Comparison of ENCODE assay signal across 20 cellular contexts in the genomic region with DNA sequence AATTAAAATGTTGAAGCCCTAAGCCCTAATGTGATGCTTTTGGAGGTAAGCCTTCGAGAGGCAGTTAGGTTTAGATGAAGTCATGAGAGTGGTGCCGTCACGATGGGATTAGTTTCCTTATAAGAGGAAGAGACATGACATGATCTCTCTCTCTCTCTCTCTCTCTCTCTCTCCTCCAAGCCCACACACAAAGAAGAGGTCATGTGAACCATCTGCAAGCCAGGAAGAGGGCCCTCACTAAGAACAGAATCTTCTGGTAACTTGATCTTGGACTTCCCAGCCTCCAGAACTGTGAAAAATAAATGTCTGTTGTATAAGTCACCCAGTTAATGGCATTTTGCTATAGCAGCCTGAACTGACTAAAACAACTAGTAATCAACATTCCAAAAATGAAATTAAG.
A peak's percentile ranks its signal among the peaks of the same experiment; 100 is the strongest.
DNase-seq lines count a peak whose midpoint lies in the region; ATAC-seq, FAIRE-seq and TF ChIP-seq lines count a peak whose summit lies in the region.
"Had no signal": no experiment of that assay in that cellular context is flagged by ENCODE, and none has a peak within 500 bp of the region (broad histone marks: within the 10 kb centered on the region; RNA-seq: fewer than 3 reads in every experiment).

No MANE protein-coding gene starts in this region.

- H3K4me2 ChIP-seq in astrocyte (ENCODE audit: low read length): no peak overlapping the region
- H3K4me2 ChIP-seq: BLaER1, GM23338 had no signal

- H3K27ac Mint-ChIP-seq in astrocyte (ENCODE audit: unreplicated experiment): no peak overlapping the region
- H3K27ac Mint-ChIP-seq: CD14-positive monocyte, GM23338, HFFc6, IgD-negative memory B cell had no signal

- DNase-seq in EH (ENCODE audit: low read depth): peak; percentile 70
- peak; percentile 9 for DNase-seq in HCEC 1CT
- no peak for DNase-seq in astrocyte (ENCODE audit: low read depth)
- peak; percentile 30 to 47 for DNase-seq in foreskin fibroblast
- no peak for DNase-seq in adrenal gland
- DNase-seq in vagina (ENCODE audit: extremely low spot score in 2 of 2): no peak
- DNase-seq: 8988T; CD4-positive, alpha-beta memory T cell; HFFc6; KBM-7 had no signal

- H3K4me3 Mint-ChIP-seq in astrocyte (ENCODE audit: unreplicated experiment): peak overlapping the region; percentile 54
- H3K4me3 Mint-ChIP-seq: CD14-positive monocyte; CD4-positive, alpha-beta memory T cell; GM23338; HFFc6; IgD-negative memory B cell had no signal

- no peak overlapping the region for H3K4me3 ChIP-seq in astrocyte (ENCODE audit: insufficient read depth, low read depth, low read length)
- H3K4me3 ChIP-seq in foreskin fibroblast (ENCODE audit: low read depth in 1 of 2, low read length in 2 of 2): no peak overlapping the region
- H3K4me3 ChIP-seq in adrenal gland: no peak overlapping the region
- no peak overlapping the region for H3K4me3 ChIP-seq in vagina
- H3K4me3 ChIP-seq: BLaER1, GM12878, GM23338 had no signal

- peaks cover 7% of the 10 kb centered on the region for H3K36me3 Mint-ChIP-seq in astrocyte (ENCODE audit: low read depth, unreplicated experiment)
- H3K36me3 Mint-ChIP-seq: CD14-positive monocyte; CD4-positive, alpha-beta memory T cell; IgD-negative memory B cell had no signal

- ATAC-seq in HG03442 (IDR thresholded peaks at IDR 0.05; ENCODE audit: unreplicated experiment) (no peak), GM18873 (IDR thresholded peaks at IDR 0.05; ENCODE audit: low FRiP score, unreplicated experiment) (no peak)
- ATAC-seq: GM12878, GM23338, HCT116, HepG2 had no signal

- H2AFZ ChIP-seq in astrocyte (ENCODE audit: low read depth, low read length): no peak overlapping the region
- H2AFZ ChIP-seq: GM23338 had no signal

- H3K4me1 ChIP-seq in astrocyte (ENCODE audit: insufficient read depth, low read length) (peaks cover 28% of the 10 kb centered on the region), adrenal gland (replicated peaks in 1 of 2) (no peaks in the 10 kb centered on the region), vagina (no peaks in the 10 kb centered on the region)

- H3K9me3 ChIP-seq in astrocyte (ENCODE audit: insufficient read depth, low read depth, low read length) (no peaks in the 10 kb centered on the region), adrenal gland (replicated peaks in 1 of 3) (peaks cover 0 to 3% (median 0%) of the 10 kb centered on the region in 3 donors), vagina (no peaks in the 10 kb centered on the region)

- H3K9ac ChIP-seq in astrocyte (ENCODE audit: low read length): no peak overlapping the region
- H3K9ac ChIP-seq: BLaER1 had no signal

- H3K4me1 Mint-ChIP-seq in astrocyte (ENCODE audit: low read depth, unreplicated experiment): peaks cover 13% of the 10 kb centered on the region
- H3K4me1 Mint-ChIP-seq: CD14-positive monocyte had no signal

- no peak overlapping the region for H3K27ac ChIP-seq in astrocyte (ENCODE audit: low read depth, low read length)
- H3K27ac ChIP-seq in adrenal gland: no peak overlapping the region
- no peak overlapping the region for H3K27ac ChIP-seq in vagina
- H3K27ac ChIP-seq: BLaER1 had no signal

- TF ChIP-seq CTCF in astrocyte (IDR thresholded peaks at IDR 0.05; ENCODE audit: insufficient read depth, low read depth, low read length) (no peak), foreskin fibroblast (IDR thresholded peaks at IDR 0.05; ENCODE audit: low read depth, low read length) (no peak), adrenal gland (IDR thresholded peaks at IDR 0.05) (no peak), vagina (IDR thresholded peaks at IDR 0.05) (no peak)

- no peaks in the 10 kb centered on the region for H3K27me3 ChIP-seq in astrocyte (ENCODE audit: insufficient read depth, low read length)
- H3K27me3 ChIP-seq in adrenal gland: no peaks in the 10 kb centered on the region
- no peaks in the 10 kb centered on the region for H3K27me3 ChIP-seq in vagina
- H3K27me3 ChIP-seq: BLaER1 had no signal

- FAIRE-seq in astrocyte (lab: Jason Lieb, UNC): no peak
- FAIRE-seq: GM12878, H54, HepG2 had no signal

- TF ChIP-seq POLR2A in adrenal gland (IDR thresholded peaks at IDR 0.05) (no peak), vagina (IDR thresholded peaks at IDR 0.05) (no peak)

- intact Hi-C loops in adrenal gland (cut with DNase I): no loop called here
- intact Hi-C loops in vagina (cut with DNase I): no loop called here

- no peaks in the 10 kb centered on the region for H3K27me3 Mint-ChIP-seq in astrocyte (ENCODE audit: low read depth, unreplicated experiment)

- 87 to 95% (median 92%) methylated on average over 3 of the region's 3 CpGs for WGBS in adrenal gland, 4 donors

- H3K36me3 ChIP-seq in astrocyte (ENCODE audit: insufficient read depth, low read length) (no peaks in the 10 kb centered on the region), adrenal gland (replicated peaks in 1 of 2) (no peaks in the 10 kb centered on the region), vagina (no peaks in the 10 kb centered on the region)
- H3K36me3 ChIP-seq: BLaER1 had no signal

- H3K79me2 ChIP-seq in astrocyte (ENCODE audit: insufficient read depth, low read length): no peaks in the 10 kb centered on the region

- peaks cover 13% of the 10 kb centered on the region for H3K9me3 Mint-ChIP-seq in astrocyte (ENCODE audit: unreplicated experiment)

- H4K20me1 ChIP-seq in astrocyte (ENCODE audit: insufficient read depth, low read length): no peaks in the 10 kb centered on the region
- H4K20me1 ChIP-seq: BLaER1 had no signal

Comparison
In these comparisons a context has a peak if more than half of its experiments do, and no peak if none do; other contexts are left out.
1. DNase-seq: peak in EH (single experiment), HCEC 1CT (single experiment) and foreskin fibroblast (2 of 2); none in astrocyte (single experiment), adrenal gland (0 of 7) and vagina (0 of 2).